25 cellular contexts compared by ENCODE assay signal in genomic region chr3:40381904-40382616, GRCh38. TPM values are rescaled to one million over a fixed set of nuclear protein-coding genes. Genes with fewer than 3 reads are reported as not detected.
"Had no signal": no experiment of that assay in that cellular context is flagged by ENCODE, and none has a peak within 500 bp of the region (broad histone marks: within the 10 kb centered on the region; RNA-seq: fewer than 3 reads in every experiment).

No MANE protein-coding gene starts in this region.

- H3K4me3 ChIP-seq: ascending aorta, cardiac muscle cell, SK-N-MC had no signal

- H3K4me1 ChIP-seq: ascending aorta had no signal

- H3K36me3 ChIP-seq: ascending aorta, cardiac muscle cell, WERI-Rb-1 had no signal

- DNase-seq: activated CD4-positive, alpha-beta memory T cell treated with anti-CD3 and anti-CD28 coated beads, Interleukin-2, amount 10 ng/mL, durations not matched to agents 7 days and 5 days; activated CD4-positive, alpha-beta T cell treated with anti-CD3 and anti-CD28 coated beads for 1 hour; activated CD4-positive, alpha-beta T cell treated with anti-CD3 and anti-CD28 coated beads for 48 hours; activated CD4-positive, CD25-positive, alpha-beta regulatory T cell; activated CD8-positive, alpha-beta memory T cell treated with anti-CD3 and anti-CD28 coated beads for 24 hours; activated CD8-positive, alpha-beta memory T cell treated with anti-CD3 and anti-CD28 coated beads, Interleukin-2, amount 10 ng/mL, durations not matched to agents 7 days and 5 days; activated CD8-positive, alpha-beta memory T cell treated with anti-CD3 and anti-CD28 coated beads, Interleukin-2, amount 50 U/mL, for 48 hours; activated effector memory CD4-positive, alpha-beta T cell treated with Interleukin-2 at 50 U/mL for 16 hours; activated naive CD4-positive, alpha-beta T cell treated with anti-CD3 and anti-CD28 coated beads, Interleukin-2, amount 50 U/mL, for 16 hours; activated naive CD8-positive, alpha-beta T cell treated with anti-CD3 and anti-CD28 coated beads for 36 hours; activated T-cell treated with anti-CD3 and anti-CD28 coated beads, Interleukin-2, amount 50 U/mL, for 48 hours; amygdala; NCI-H1105; NCI-H1417 treated with DMSO at 0.1 percent for 48 hours; NCI-H1694; NCI-H1930; NCI-H2081 treated with DMSO at 0.1 percent for 48 hours; NCI-H345; NCI-H524 treated with DMSO at 0.1 percent for 48 hours; Right ventricle myocardium superior; WERI-Rb-1 had no signal

- H3K27me3 ChIP-seq: ascending aorta had no signal

- H3K9me3 ChIP-seq: ascending aorta had no signal

- H3K27ac ChIP-seq: ascending aorta, cardiac muscle cell, SK-N-MC, WERI-Rb-1 had no signal

RNA-seq across cellular contexts. Expression of gene ENTPD3, which starts 4.9 kb away (rescaled TPM):
- total RNA-seq: activated CD4-positive, alpha-beta memory T cell treated with anti-CD3 and anti-CD28 coated beads, Interleukin-2, amount 10 ng/mL, durations not matched to agents 7 days and 5 days; activated CD8-positive, alpha-beta memory T cell treated with anti-CD3 and anti-CD28 coated beads, Interleukin-2, amount 10 ng/mL, durations not matched to agents 7 days and 5 days; activated naive CD8-positive, alpha-beta T cell treated with anti-CD3 and anti-CD28 coated beads for 36 hours; NCI-H460 had no signal
